Comparison of ENCODE assay signal across 8 cellular contexts in the genomic region with DNA sequence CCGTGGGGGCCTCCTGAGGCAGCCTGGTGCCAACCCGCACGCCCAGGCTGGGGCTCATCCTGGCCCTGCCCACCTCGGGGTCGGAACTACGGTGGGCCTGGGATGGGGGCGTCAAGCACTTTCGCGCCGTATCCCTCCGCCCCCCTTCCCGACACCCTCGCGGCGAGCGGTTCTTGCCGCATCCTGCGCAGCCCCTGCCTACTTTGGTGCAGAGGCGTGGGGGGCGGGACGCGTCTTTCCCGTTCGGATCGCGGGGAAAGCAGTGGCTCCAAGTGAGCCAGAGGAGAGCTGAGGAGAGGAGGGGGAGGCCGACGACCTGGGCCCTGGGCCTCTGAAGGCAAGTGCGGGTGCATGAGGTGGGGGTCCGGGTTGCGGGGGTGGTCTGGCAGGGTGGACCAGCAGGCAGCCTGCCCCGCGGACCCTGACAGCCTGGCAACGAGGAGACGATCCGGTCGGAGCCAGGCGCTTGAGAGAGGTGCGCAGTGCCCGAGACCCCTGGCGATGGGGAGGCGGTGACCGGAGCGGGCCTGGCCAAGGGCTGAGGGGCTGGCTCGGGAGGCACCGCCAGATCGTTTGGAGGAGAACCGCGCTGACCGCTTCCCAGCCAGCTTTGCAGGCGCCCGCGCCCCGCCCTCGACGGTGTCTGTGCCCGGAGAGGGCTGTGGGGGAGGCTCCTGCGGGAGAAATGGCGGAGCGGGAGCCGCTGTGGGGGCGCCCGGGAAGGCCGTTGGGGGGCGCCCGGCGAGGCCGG. TPM values are rescaled to one million over a fixed set of nuclear protein-coding genes. Genes with fewer than 3 reads are reported as not detected.
DNase-seq lines count a peak whose midpoint lies in the region; ATAC-seq, FAIRE-seq and TF ChIP-seq lines count a peak whose summit lies in the region.

A gene (plus strand): TSS at position 233 of the 751 bp plus-strand sequence. CDS start 2,422 bp downstream, outside the sequence.

- H3K27ac ChIP-seq in A673 (ENCODE audit: low read depth, low read length, poor library complexity, severe bottlenecking) (no peak within 1 kb of the TSS), colonic mucosa (no peak within 1 kb of the TSS), small intestine (ENCODE audit: low read depth in 1 of 2, low read length in 1 of 2) (peak within 1 kb of the TSS in 1 of 2 donors; percentile 65)

- ATAC-seq in GM18502 (IDR thresholded peaks at IDR 0.05; ENCODE audit: poor library complexity, unreplicated experiment): peak; percentile 44
- ATAC-seq in GM21447 (IDR thresholded peaks at IDR 0.05; ENCODE audit: unreplicated experiment): no peak
- no peak for ATAC-seq in HG03521 (IDR thresholded peaks at IDR 0.05; ENCODE audit: unreplicated experiment)

- intact Hi-C loops in A673 (cut with micrococcal nuclease; ENCODE audit: unreplicated experiment) (no loop called here), colonic mucosa (cut with DNase I) (no loop called here)

- H3K27me3 ChIP-seq in A673 (replicated peaks; ENCODE audit: insufficient read depth, low read depth, low read length, poor library complexity) (no peaks in the 10 kb centered on the region), colonic mucosa (peaks cover 12% of the 10 kb centered on the region), small intestine (ENCODE audit: control insufficient read depth in 2 of 2, insufficient read depth in 2 of 2, low read length in 2 of 2) (no peaks in the 10 kb centered on the region)

- WGBS in small intestine, 3 donors: 2 to 43% (median 5%) methylated on average over 22 to 68 of the region's 68 CpGs

- POLR2A ChIA-PET in A673 (lab: Charles Lee; ENCODE audit: low non-redundant PET): no interaction called here

- no peaks in the 10 kb centered on the region for H3K36me3 ChIP-seq in A673 (ENCODE audit: insufficient read depth, low read length, poor library complexity, severe bottlenecking)
- H3K36me3 ChIP-seq in colonic mucosa: no peaks in the 10 kb centered on the region
- H3K36me3 ChIP-seq in small intestine (ENCODE audit: control insufficient read depth in 2 of 2, insufficient read depth in 2 of 2, low read length in 2 of 2): no peaks in the 10 kb centered on the region

- H3K9ac ChIP-seq in colonic mucosa (ENCODE audit: low read depth in 2 of 2, low read length in 2 of 2): peak within 1 kb of the TSS in 1 of 2 donors; percentile 60

- no peak for FAIRE-seq in small intestine (lab: Jason Lieb, UNC)

- H3K9me3 ChIP-seq in A673 (ENCODE audit: low read depth, low read length, poor library complexity, severe bottlenecking) (no peaks in the 10 kb centered on the region), colonic mucosa (no peaks in the 10 kb centered on the region), small intestine (ENCODE audit: control insufficient read depth, low read depth) (no peaks in the 10 kb centered on the region)

- CTCF ChIA-PET in A673 (lab: Charles Lee): no interaction called here

- TF ChIP-seq CTCF in A673 (conservative IDR thresholded peaks at IDR 0.05; ENCODE audit: low read depth, low read length) (no peak), colonic mucosa (IDR thresholded peaks at IDR 0.05) (no peak)

- DNase-seq in A673 (ENCODE audit: low spot score): peak; percentile 34
- DNase-seq in SW480 (ENCODE audit: low spot score): peak; percentile 15
- peak; percentile 38 for DNase-seq in colonic mucosa
- peak; percentile 18 for DNase-seq in kidney tubule cell (ENCODE audit: low spot score)
- DNase-seq in small intestine: peak; percentile 10

- H3K4me1 ChIP-seq in A673 (ENCODE audit: insufficient read depth, low read length, poor library complexity, severe bottlenecking): no peaks in the 10 kb centered on the region
- H3K4me1 ChIP-seq in colonic mucosa: no peaks in the 10 kb centered on the region
- H3K4me1 ChIP-seq in small intestine (ENCODE audit: control insufficient read depth in 2 of 2, insufficient read depth in 1 of 2, low read depth in 1 of 2, low read length in 1 of 2): no peaks in the 10 kb centered on the region

- peak within 1 kb of the TSS; percentile 55 for H3K4me3 ChIP-seq in A673 (ENCODE audit: low read depth, low read length, poor library complexity, severe bottlenecking)
- H3K4me3 ChIP-seq in colonic mucosa: peak within 1 kb of the TSS; percentile 59
- H3K4me3 ChIP-seq in small intestine (ENCODE audit: low read depth in 1 of 2, low read length in 2 of 2): peak within 1 kb of the TSS; percentile 53 to 58

- no TSS peak for BruUV-seq in A673 (replicated peaks; lab: Mats Ljungman, UMichigan)

RNA-seq across cellular contexts. Expression of the gene that starts here (rescaled TPM):
- total RNA-seq in A673 (2021) (9.9 and 14.8 TPM in 2 replicates), colonic mucosa (1 to 10 TPM; 2.2 to 4.6 TPM)
- 1 to 10 TPM in 2 of 3 donors, under 1 TPM in 1; 0.45 to 5.6 (median 1.1) TPM for polyA plus RNA-seq in small intestine
